ENCODE assay signal across 13 cellular contexts in the genomic region with DNA sequence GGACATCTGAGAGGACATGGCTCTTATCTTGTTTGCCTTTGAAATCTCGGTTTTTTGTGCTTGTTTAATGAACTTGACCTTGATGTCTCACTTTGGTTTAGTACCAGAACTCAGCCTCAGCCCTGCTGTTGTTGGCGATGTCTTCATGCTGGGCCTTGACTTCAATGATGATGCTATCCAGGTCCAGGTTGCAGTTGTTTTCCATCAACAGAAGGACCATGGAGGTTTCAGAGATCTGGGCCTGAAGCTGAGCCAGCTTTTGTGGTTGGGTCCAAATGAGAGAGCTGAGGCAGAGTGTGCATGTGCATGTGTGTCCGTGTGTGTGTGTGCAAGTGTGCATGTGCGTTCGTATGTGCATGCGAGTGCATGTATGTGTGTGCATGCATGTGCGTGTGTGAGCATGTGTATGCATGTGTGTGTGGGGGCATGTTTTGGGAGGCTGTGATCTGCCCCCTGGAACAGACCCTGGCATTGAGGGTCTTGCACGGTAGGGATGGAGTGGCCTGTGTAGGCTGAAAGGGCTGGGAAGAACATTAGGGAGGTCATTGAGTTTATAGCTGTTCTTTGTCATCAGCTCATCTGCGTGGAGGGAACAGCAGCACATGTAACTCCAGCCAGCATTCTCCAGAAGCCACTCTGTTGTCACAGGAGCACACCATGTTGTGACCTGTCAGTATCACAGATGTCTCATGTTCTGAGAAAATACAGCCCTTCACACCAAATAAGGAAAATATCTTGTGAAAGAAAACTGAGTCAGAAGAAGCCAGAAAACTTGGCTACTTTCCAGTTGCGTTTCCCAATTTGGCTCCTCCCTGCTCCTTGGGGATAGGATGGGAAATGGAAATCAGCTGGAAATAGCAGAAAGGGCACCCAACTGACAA. TPM values are rescaled to one million over a fixed set of nuclear protein-coding genes. Genes with fewer than 3 reads are reported as not detected.
DNase-seq lines count a peak whose midpoint lies in the region; ATAC-seq and TF ChIP-seq lines count a peak whose summit lies in the region.
"Had no signal": no experiment of that assay in that cellular context is flagged by ENCODE, and none has a peak within 500 bp of the region (broad histone marks: within the 10 kb centered on the region; RNA-seq: fewer than 3 reads in every experiment).

No MANE protein-coding gene starts in this region.

- no peak overlapping the region for H2AFZ ChIP-seq in mammary epithelial cell (ENCODE audit: low read depth, low read length)

- no peaks in the 10 kb centered on the region for H3K9me3 Mint-ChIP-seq in activated CD8-positive, alpha-beta T cell treated with anti-CD3 and anti-CD28 coated beads, Interleukin-2, amount 10 ng/mL, durations not matched to agents 7 days and 5 days (ENCODE audit: insufficient read depth)
- H3K9me3 Mint-ChIP-seq in activated CD8-positive, alpha-beta T cell treated with anti-CD3 and anti-CD28 coated beads for 36 hours = no peaks in the 10 kb centered on the region
- H3K9me3 Mint-ChIP-seq: activated T-helper 17 cell treated with anti-CD3 and anti-CD28 coated beads, Interleukin-2, amount 50 U/mL, for 72 hours; T-helper 1 cell treated with Interleukin-12 subunit alpha and Interleukin-12 subunit beta and Interleukin-4 antibody, amounts not matched to agents 30 μg/mL and 1 μg/mL, for 36 hours had no signal

- no peak overlapping the region for H3K4me2 ChIP-seq in mammary epithelial cell (ENCODE audit: insufficient read depth, low read depth, low read length)

- no peaks in the 10 kb centered on the region for H3K4me1 Mint-ChIP-seq in activated CD8-positive, alpha-beta T cell treated with anti-CD3 and anti-CD28 coated beads, Interleukin-2, amount 10 ng/mL, durations not matched to agents 7 days and 5 days (ENCODE audit: low read depth)
- peaks cover 6% of the 10 kb centered on the region for H3K4me1 Mint-ChIP-seq in activated CD8-positive, alpha-beta T cell treated with anti-CD3 and anti-CD28 coated beads for 36 hours (ENCODE audit: low read depth)
- H3K4me1 Mint-ChIP-seq: activated T-helper 17 cell treated with anti-CD3 and anti-CD28 coated beads, Interleukin-2, amount 50 U/mL, for 72 hours had no signal

- H3K79me2 ChIP-seq in mammary epithelial cell (ENCODE audit: insufficient read depth, low read length) = no peaks in the 10 kb centered on the region

- CTCF ChIA-PET in mammary epithelial cell (lab: Charles Lee; ENCODE audit: low non-redundant PET) = no interaction called here
- CTCF ChIA-PET in activated CD8-positive, alpha-beta T cell treated with anti-CD3 and anti-CD28 coated beads, Interleukin-2, amount 10 ng/mL, durations not matched to agents 7 days and 5 days (lab: Charles Lee) = no interaction called here
- CTCF ChIA-PET in activated CD8-positive, alpha-beta T cell treated with anti-CD3 and anti-CD28 coated beads for 36 hours (lab: Charles Lee) = no interaction called here

- TF ChIP-seq CTCF in mammary epithelial cell (conservative IDR thresholded peaks at IDR 0.05 in 1 of 2, IDR thresholded peaks at IDR 0.05 in 1 of 2; ENCODE audit: extremely low read depth in 1 of 2, insufficient read depth in 1 of 2, low read depth in 1 of 2, low read length in 2 of 2) = no peak
- no peak for TF ChIP-seq CTCF in tibial artery (IDR thresholded peaks at IDR 0.05)
- no peak for TF ChIP-seq CTCF in activated CD8-positive, alpha-beta T cell treated with anti-CD3 and anti-CD28 coated beads for 36 hours (IDR thresholded peaks at IDR 0.05)

- H3K27ac ChIP-seq in mammary epithelial cell (ENCODE audit: insufficient read depth, low read depth, low read length) (no peak overlapping the region), tibial artery (no peak overlapping the region)

- DNase-seq in HS-5 (ENCODE audit: low read depth) (peak; percentile 48), mammary epithelial cell (peak; percentile 96), left lobe of liver (ENCODE audit: low spot score) (no peak), tibial artery (peak; percentile 63 to 75), T-helper 9 cell (no peak)
- no peak for DNase-seq in activated CD8-positive, alpha-beta T cell treated with anti-CD3 and anti-CD28 coated beads, Interleukin-2, amount 10 ng/mL, durations not matched to agents 7 days and 5 days
- no peak for DNase-seq in activated CD8-positive, alpha-beta T cell treated with anti-CD3 and anti-CD28 coated beads for 36 hours
- DNase-seq: effector memory CD4-positive, alpha-beta T cell; NCI-H2029 treated with DMSO at 0.1 percent for 48 hours had no signal

- H3K27me3 Mint-ChIP-seq in activated CD8-positive, alpha-beta T cell treated with anti-CD3 and anti-CD28 coated beads, Interleukin-2, amount 10 ng/mL, durations not matched to agents 7 days and 5 days (ENCODE audit: low read depth) = peaks cover 15% of the 10 kb centered on the region
- H3K27me3 Mint-ChIP-seq in activated CD8-positive, alpha-beta T cell treated with anti-CD3 and anti-CD28 coated beads for 36 hours = peaks cover 3% of the 10 kb centered on the region

- H3K36me3 Mint-ChIP-seq in activated CD8-positive, alpha-beta T cell treated with anti-CD3 and anti-CD28 coated beads, Interleukin-2, amount 10 ng/mL, durations not matched to agents 7 days and 5 days (ENCODE audit: low read depth) = no peaks in the 10 kb centered on the region
- H3K36me3 Mint-ChIP-seq in activated CD8-positive, alpha-beta T cell treated with anti-CD3 and anti-CD28 coated beads for 36 hours (ENCODE audit: low read depth) = no peaks in the 10 kb centered on the region

- intact Hi-C loops in mammary epithelial cell (cut with micrococcal nuclease) (loop anchor here (1.0 kb wide), 1 partner anchor 25 kb away; no protein-coding TSS in a partner anchor), tibial artery (cut with DNase I; ENCODE audit: low total_unique reads) (no loop called here)
- intact Hi-C loops in activated CD8-positive, alpha-beta T cell treated with anti-CD3 and anti-CD28 coated beads for 36 hours (cut with micrococcal nuclease) = no loop called here

- H3K27me3 ChIP-seq in mammary epithelial cell (ENCODE audit: insufficient read depth, low read length) (no peaks in the 10 kb centered on the region), tibial artery (peaks cover 0 to 7% of the 10 kb centered on the region in 2 donors)

- H3K9ac ChIP-seq in mammary epithelial cell (ENCODE audit: insufficient read depth, low read length) = no peak overlapping the region

- H3K4me3 ChIP-seq in mammary epithelial cell (replicated peaks in 1 of 3; ENCODE audit: insufficient read depth in 1 of 3, low read depth in 2 of 3, low read length in 3 of 3) = no peak overlapping the region
- no peak overlapping the region for H3K4me3 ChIP-seq in tibial artery

- H3K4me1 ChIP-seq in mammary epithelial cell (ENCODE audit: insufficient read depth, low read length) = peaks cover 26% of the 10 kb centered on the region
- peaks cover 0 to 3% (median 0%) of the 10 kb centered on the region in 4 donors for H3K4me1 ChIP-seq in tibial artery

- WGBS in mammary epithelial cell (ENCODE audit: low coverage, missing lambda C conversion rate) = 68% methylated on average over 10 of the region's 10 CpGs

- no peak overlapping the region for H3K27ac Mint-ChIP-seq in activated CD8-positive, alpha-beta T cell treated with anti-CD3 and anti-CD28 coated beads, Interleukin-2, amount 10 ng/mL, durations not matched to agents 7 days and 5 days
- H3K27ac Mint-ChIP-seq in activated CD8-positive, alpha-beta T cell treated with anti-CD3 and anti-CD28 coated beads for 36 hours = no peak overlapping the region
- H3K27ac Mint-ChIP-seq: activated T-helper 17 cell treated with anti-CD3 and anti-CD28 coated beads, Interleukin-2, amount 50 U/mL, for 72 hours; T-helper 1 cell treated with Interleukin-12 subunit alpha and Interleukin-12 subunit beta and Interleukin-4 antibody, amounts not matched to agents 30 μg/mL and 1 μg/mL, for 36 hours had no signal

- ATAC-seq in left lobe of liver = peak; percentile 59
- no peak for ATAC-seq in activated CD8-positive, alpha-beta T cell treated with anti-CD3 and anti-CD28 coated beads, Interleukin-2, amount 10 ng/mL, durations not matched to agents 7 days and 5 days
- no peak for ATAC-seq in GM21447 (IDR thresholded peaks at IDR 0.05; ENCODE audit: unreplicated experiment)
- no peak for ATAC-seq in activated CD8-positive, alpha-beta T cell treated with anti-CD3 and anti-CD28 coated beads for 36 hours
- ATAC-seq: activated T-helper 17 cell treated with anti-CD3 and anti-CD28 coated beads, Interleukin-2, amount 50 U/mL, for 72 hours had no signal

- no peaks in the 10 kb centered on the region for H4K20me1 ChIP-seq in mammary epithelial cell (ENCODE audit: insufficient read depth, low read length)

- H3K4me3 Mint-ChIP-seq in activated CD8-positive, alpha-beta T cell treated with anti-CD3 and anti-CD28 coated beads, Interleukin-2, amount 10 ng/mL, durations not matched to agents 7 days and 5 days = no peak overlapping the region
- no peak overlapping the region for H3K4me3 Mint-ChIP-seq in activated CD8-positive, alpha-beta T cell treated with anti-CD3 and anti-CD28 coated beads for 36 hours
- H3K4me3 Mint-ChIP-seq: activated T-helper 17 cell treated with anti-CD3 and anti-CD28 coated beads, Interleukin-2, amount 50 U/mL, for 72 hours; T-helper 1 cell treated with Interleukin-12 subunit alpha and Interleukin-12 subunit beta and Interleukin-4 antibody, amounts not matched to agents 30 μg/mL and 1 μg/mL, for 36 hours had no signal

- no peaks in the 10 kb centered on the region for H3K36me3 ChIP-seq in mammary epithelial cell (ENCODE audit: insufficient read depth, low read length)
- H3K36me3 ChIP-seq in tibial artery = no peaks in the 10 kb centered on the region

- no TSS peak for BruUV-seq in mammary epithelial cell (replicated peaks; lab: Mats Ljungman, UMichigan)

- POLR2A ChIA-PET in activated CD8-positive, alpha-beta T cell treated with anti-CD3 and anti-CD28 coated beads, Interleukin-2, amount 10 ng/mL, durations not matched to agents 7 days and 5 days (lab: Charles Lee) = no interaction called here
- POLR2A ChIA-PET in activated CD8-positive, alpha-beta T cell treated with anti-CD3 and anti-CD28 coated beads for 36 hours (lab: Charles Lee) = no interaction called here

- in situ Hi-C loops in mammary epithelial cell (cut with MboI; ENCODE audit: low sequenced_read_pairs in 2 of 2) = no loop called here

- no peaks in the 10 kb centered on the region for H3K9me3 ChIP-seq in mammary epithelial cell (replicated peaks; ENCODE audit: insufficient read depth, low read length)
- no peaks in the 10 kb centered on the region for H3K9me3 ChIP-seq in tibial artery

- dilution Hi-C loops in mammary epithelial cell (cut with HindIII; ENCODE audit: low sequenced_read_pairs) = no loop called here

RNA-seq across cellular contexts. Expression of a gene that starts 10.0 kb away (rescaled TPM):
- total RNA-seq in mammary epithelial cell (not detected), left lobe of liver (not detected)
- 0.01 TPM for polyA plus RNA-seq in mammary epithelial cell
- not detected for polyA minus RNA-seq in mammary epithelial cell
- not detected for total RNA-seq in activated CD8-positive, alpha-beta T cell treated with anti-CD3 and anti-CD28 coated beads, Interleukin-2, amount 10 ng/mL, durations not matched to agents 7 days and 5 days
- not detected for total RNA-seq in activated CD8-positive, alpha-beta T cell treated with anti-CD3 and anti-CD28 coated beads for 36 hours
- total RNA-seq: activated T-helper 17 cell treated with anti-CD3 and anti-CD28 coated beads, Interleukin-2, amount 50 U/mL, for 72 hours; mesenteric fat pad had no signal

RNA-seq across cellular contexts. Expression of a gene that starts 18.1 kb away (rescaled TPM):
- total RNA-seq in mammary epithelial cell (10 to 100 TPM in 1 of 2 donors, 1 to 10 TPM in 1; 3.2 to 26.5 TPM), left lobe of liver (not detected)
- polyA plus RNA-seq in mammary epithelial cell = 3.1 TPM
- 0.62 TPM for polyA minus RNA-seq in mammary epithelial cell
- total RNA-seq in activated CD8-positive, alpha-beta T cell treated with anti-CD3 and anti-CD28 coated beads, Interleukin-2, amount 10 ng/mL, durations not matched to agents 7 days and 5 days = not detected
- not detected for total RNA-seq in activated CD8-positive, alpha-beta T cell treated with anti-CD3 and anti-CD28 coated beads for 36 hours
- total RNA-seq: activated T-helper 17 cell treated with anti-CD3 and anti-CD28 coated beads, Interleukin-2, amount 50 U/mL, for 72 hours; mesenteric fat pad had no signal

RNA-seq across cellular contexts. Expression of a gene that starts 30.7 kb away (rescaled TPM):
- total RNA-seq in mammary epithelial cell = under 1 TPM in 1 of 2 donors, not detected in 1; 0.14 TPM
- polyA plus RNA-seq in mammary epithelial cell = 0.08 TPM
- polyA minus RNA-seq in mammary epithelial cell = not detected
- total RNA-seq in left lobe of liver = not detected
- total RNA-seq in activated CD8-positive, alpha-beta T cell treated with anti-CD3 and anti-CD28 coated beads, Interleukin-2, amount 10 ng/mL, durations not matched to agents 7 days and 5 days = not detected
- total RNA-seq in activated CD8-positive, alpha-beta T cell treated with anti-CD3 and anti-CD28 coated beads for 36 hours = not detected
- total RNA-seq: activated T-helper 17 cell treated with anti-CD3 and anti-CD28 coated beads, Interleukin-2, amount 50 U/mL, for 72 hours; mesenteric fat pad had no signal

RNA-seq across cellular contexts. Expression of a gene that starts 35.8 kb away (rescaled TPM):
- total RNA-seq in mammary epithelial cell (1,000 to 10,000 TPM; 1,675 to 3,751 TPM), left lobe of liver (not detected)
- polyA plus RNA-seq in mammary epithelial cell = 2,534 TPM
- polyA minus RNA-seq in mammary epithelial cell = 2,595 TPM
- total RNA-seq in activated CD8-positive, alpha-beta T cell treated with anti-CD3 and anti-CD28 coated beads, Interleukin-2, amount 10 ng/mL, durations not matched to agents 7 days and 5 days = not detected
- total RNA-seq in activated CD8-positive, alpha-beta T cell treated with anti-CD3 and anti-CD28 coated beads for 36 hours = not detected
- total RNA-seq: activated T-helper 17 cell treated with anti-CD3 and anti-CD28 coated beads, Interleukin-2, amount 50 U/mL, for 72 hours; mesenteric fat pad had no signal

RNA-seq across cellular contexts. Expression of a gene that starts 48.8 kb away (rescaled TPM):
- total RNA-seq in mammary epithelial cell (not detected), left lobe of liver (not detected)
- polyA plus RNA-seq in mammary epithelial cell = not detected
- polyA minus RNA-seq in mammary epithelial cell = not detected
- not detected for total RNA-seq in activated CD8-positive, alpha-beta T cell treated with anti-CD3 and anti-CD28 coated beads, Interleukin-2, amount 10 ng/mL, durations not matched to agents 7 days and 5 days
- total RNA-seq in activated CD8-positive, alpha-beta T cell treated with anti-CD3 and anti-CD28 coated beads for 36 hours = not detected
- total RNA-seq: activated T-helper 17 cell treated with anti-CD3 and anti-CD28 coated beads, Interleukin-2, amount 50 U/mL, for 72 hours; mesenteric fat pad had no signal

Comparison
In these comparisons a context has a peak if more than half of its experiments do, and no peak if none do; other contexts are left out.
1. DNase-seq: peak in HS-5 (single experiment), mammary epithelial cell (single experiment) and tibial artery (2 of 2); none in left lobe of liver (single experiment), activated CD8-positive, alpha-beta T cell treated with anti-CD3 and anti-CD28 coated beads, Interleukin-2, amount 10 ng/mL, durations not matched to agents 7 days and 5 days (single experiment), T-helper 9 cell (single experiment) and activated CD8-positive, alpha-beta T cell treated with anti-CD3 and anti-CD28 coated beads for 36 hours (single experiment).